ENCODE assay signal across 21 cellular contexts in the genomic region with DNA sequence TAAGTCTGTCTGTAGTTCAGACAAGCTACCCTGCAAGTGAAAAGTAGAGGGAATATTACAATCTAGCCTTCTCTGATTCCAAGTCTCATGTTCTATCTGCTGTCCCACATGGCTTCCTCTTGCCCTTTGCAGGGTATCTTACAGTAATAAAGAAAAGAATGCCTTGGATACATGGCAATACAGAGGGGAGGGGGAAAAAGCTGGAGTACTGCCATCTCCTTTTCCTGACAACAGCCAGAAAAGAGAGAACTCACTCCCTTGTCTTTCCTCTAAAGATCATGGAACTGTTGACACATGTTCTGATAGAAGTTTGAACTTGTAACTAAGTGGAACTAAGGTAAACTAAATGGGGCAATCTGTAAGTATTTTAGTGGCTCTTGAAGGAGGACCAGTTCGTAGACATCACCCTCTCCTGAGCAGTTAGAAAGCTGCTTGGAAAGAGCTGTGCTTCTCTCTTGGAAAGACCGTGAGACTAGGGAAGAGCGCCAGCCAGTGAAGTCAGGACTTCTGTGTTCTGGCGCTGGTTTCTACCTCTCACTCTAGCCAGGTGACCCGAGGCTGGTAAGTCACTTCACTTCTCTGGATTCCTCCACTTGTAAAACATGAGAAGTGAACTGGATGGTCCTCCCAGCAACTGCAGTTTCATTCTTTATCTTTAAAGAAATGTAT.
DNase-seq lines count a peak whose midpoint lies in the region; ATAC-seq, FAIRE-seq and TF ChIP-seq lines count a peak whose summit lies in the region.
"Had no signal": no experiment of that assay in that cellular context is flagged by ENCODE, and none has a peak within 500 bp of the region (broad histone marks: within the 10 kb centered on the region; RNA-seq: fewer than 3 reads in every experiment).

No MANE protein-coding gene starts in this region.

- no peak overlapping the region for H3K4ac ChIP-seq in mesenchymal stem cell (ENCODE audit: low read depth in 1 of 2, low read length in 2 of 2)

- TF ChIP-seq CTCF in thoracic aorta (IDR thresholded peaks at IDR 0.05) (no peak), D721Med (IDR thresholded peaks at IDR 0.05; ENCODE audit: insufficient read depth, missing control alignments) (no peak)

- H3K36me3 ChIP-seq in Karpas-422 (ENCODE audit: insufficient read depth, low read length) (no peaks in the 10 kb centered on the region), esophagus (ENCODE audit: control insufficient read depth in 2 of 2, insufficient read depth in 2 of 2, low read length in 1 of 2) (no peaks in the 10 kb centered on the region), mesenchymal stem cell (ENCODE audit: control insufficient read depth in 1 of 2, insufficient read depth in 2 of 2, low read depth in 1 of 2, low read length in 2 of 2) (peaks cover 0 to 15% of the 10 kb centered on the region in 2 experiments), thoracic aorta (no peaks in the 10 kb centered on the region)

- H2BK12ac ChIP-seq in mesenchymal stem cell (ENCODE audit: low read length in 2 of 2) = no peak overlapping the region

- no peaks in the 10 kb centered on the region for H3K9me2 ChIP-seq in Karpas-422 (replicated peaks; ENCODE audit: insufficient read depth, low read length)

- no peak overlapping the region for H2BK15ac ChIP-seq in mesenchymal stem cell (ENCODE audit: low read depth, poor library complexity, severe bottlenecking)

- H3K79me1 ChIP-seq in mesenchymal stem cell (replicated peaks; ENCODE audit: low read length, poor library complexity, severe bottlenecking) = no peaks in the 10 kb centered on the region

- H2AK5ac ChIP-seq in mesenchymal stem cell (ENCODE audit: low read length, severe bottlenecking) = peak overlapping the region; percentile 91

- no peak for DNase-seq in Karpas-422
- no peak for DNase-seq in mesenchymal stem cell
- DNase-seq in thoracic aorta (ENCODE audit: low spot score) = no peak
- DNase-seq in D721Med (ENCODE audit: insufficient read length, low spot score) = no peak
- DNase-seq in SW480 (ENCODE audit: low spot score) = no peak
- DNase-seq in SW 1271 (lab: John Stamatoyannopoulos, UW) = no peak
- no peak for DNase-seq in GM19240 (ENCODE audit: insufficient read length, low spot score)
- DNase-seq: Calu3; CD8-positive, alpha-beta memory T cell; GOT3; HCEC 1CT; Kasumi-1; NCI-H1694 treated with DMSO at 0.1 percent for 48 hours; NCI-H2227 treated with DMSO at 0.1 percent for 48 hours; NCI-H510A; NCI-H748 treated with DMSO at 0.1 percent for 48 hours had no signal

- 50 to 70% methylated on average over 5 of the region's 5 CpGs for WGBS in esophagus, 2 donors
- WGBS in mesenchymal stem cell = 97% methylated on average over 5 of the region's 5 CpGs

- H3K23ac ChIP-seq in mesenchymal stem cell (ENCODE audit: low read length in 2 of 2) = no peak overlapping the region

- H2AFZ ChIP-seq in Karpas-422 (ENCODE audit: low read length) = no peak overlapping the region
- no peak overlapping the region for H2AFZ ChIP-seq in mesenchymal stem cell (ENCODE audit: low read depth, low read length)

- H3K4me1 ChIP-seq in Karpas-422 (ENCODE audit: low read length) = peaks cover 27% of the 10 kb centered on the region
- no peaks in the 10 kb centered on the region for H3K4me1 ChIP-seq in esophagus (ENCODE audit: control insufficient read depth in 2 of 2, insufficient read depth in 2 of 2, low read length in 1 of 2)
- H3K4me1 ChIP-seq in mesenchymal stem cell (ENCODE audit: control insufficient read depth, insufficient read depth, low read depth, low read length) = peaks cover 5% of the 10 kb centered on the region
- H3K4me1 ChIP-seq in thoracic aorta (ENCODE audit: control insufficient read depth in 1 of 2, low read depth in 2 of 2) = peaks cover 0 to 20% of the 10 kb centered on the region in 2 donors

- H3K9me3 ChIP-seq in Karpas-422 (ENCODE audit: low read length) (peaks cover 6% of the 10 kb centered on the region), esophagus (ENCODE audit: control insufficient read depth in 2 of 2, insufficient read depth in 1 of 2, low read depth in 1 of 2, low read length in 1 of 2) (no peaks in the 10 kb centered on the region), mesenchymal stem cell (ENCODE audit: control insufficient read depth, low read length) (peaks cover 3% of the 10 kb centered on the region), thoracic aorta (no peaks in the 10 kb centered on the region)

- no peak overlapping the region for H4K91ac ChIP-seq in mesenchymal stem cell (ENCODE audit: low read length)

- no peaks in the 10 kb centered on the region; the same call in 1 of the 2 replicates for H4K20me1 ChIP-seq in Karpas-422 (ENCODE audit: insufficient read depth, low read depth, low read length)

- no peak for ATAC-seq in thoracic aorta (ENCODE audit: insufficient number of reproducible peaks, low FRiP score, low read depth)
- ATAC-seq: Panc1 had no signal

- no peaks in the 10 kb centered on the region for H3K79me2 ChIP-seq in Karpas-422 (ENCODE audit: low read length)

- H3K27ac ChIP-seq in Karpas-422 (ENCODE audit: low read length) (no peak overlapping the region), esophagus (ENCODE audit: low read depth in 2 of 2, low read length in 1 of 2) (peak overlapping the region; percentile 2 to 48), mesenchymal stem cell (ENCODE audit: low read length, poor library complexity, severe bottlenecking) (no peak overlapping the region), thoracic aorta (peak overlapping the region in 1 of 2 donors; percentile 2)
- H3K27ac ChIP-seq: C4-2B had no signal

- H3K9ac ChIP-seq in Karpas-422 (ENCODE audit: low read length) (no peak overlapping the region), mesenchymal stem cell (ENCODE audit: low read length) (no peak overlapping the region)

- peak overlapping the region; percentile 30 for H3K4me2 ChIP-seq in Karpas-422 (ENCODE audit: low read depth, low read length, poor library complexity, severe bottlenecking)
- no peak overlapping the region for H3K4me2 ChIP-seq in mesenchymal stem cell (ENCODE audit: low read length, poor library complexity, severe bottlenecking)

- H3K4me3 ChIP-seq in Karpas-422 (ENCODE audit: low read length) = no peak overlapping the region
- no peak overlapping the region for H3K4me3 ChIP-seq in esophagus (ENCODE audit: low read depth in 1 of 2, low read length in 2 of 2)
- H3K4me3 ChIP-seq in mesenchymal stem cell (ENCODE audit: insufficient read depth in 1 of 2, low read depth in 1 of 2, low read length in 2 of 2) = no peak overlapping the region
- H3K4me3 ChIP-seq in thoracic aorta = peak overlapping the region; percentile 7

- no peak overlapping the region for H3K14ac ChIP-seq in mesenchymal stem cell (ENCODE audit: low read length in 2 of 2)

- H3K27me3 ChIP-seq in Karpas-422 (ENCODE audit: low read length) (no peaks in the 10 kb centered on the region), esophagus (ENCODE audit: control insufficient read depth in 1 of 2, insufficient read depth in 2 of 2, low read length in 2 of 2) (no peaks in the 10 kb centered on the region), mesenchymal stem cell (ENCODE audit: control insufficient read depth in 1 of 2, insufficient read depth in 1 of 2, low read length in 2 of 2) (no peaks in the 10 kb centered on the region), thoracic aorta (replicated peaks; ENCODE audit: insufficient read depth) (no peaks in the 10 kb centered on the region)

- H2BK120ac ChIP-seq in mesenchymal stem cell (ENCODE audit: low read depth, low read length) = no peak overlapping the region

- no peak overlapping the region for H2BK5ac ChIP-seq in mesenchymal stem cell (ENCODE audit: low read depth, low read length, poor library complexity, severe bottlenecking)

- H3K18ac ChIP-seq in mesenchymal stem cell (ENCODE audit: low read depth in 1 of 2, low read length in 2 of 2) = no peak overlapping the region

- H4K8ac ChIP-seq in mesenchymal stem cell (ENCODE audit: low read length) = no peak overlapping the region

- FAIRE-seq in D721Med (lab: Jason Lieb, UNC) = no peak
- FAIRE-seq: A204.1, G401.6 had no signal

Comparison
In these comparisons a context has a peak if more than half of its experiments do, and no peak if none do; other contexts are left out.
1. H3K27ac ChIP-seq: peak in esophagus (2 of 2); none in Karpas-422 (single experiment) and mesenchymal stem cell (single experiment).